Comparison of ENCODE assay signal across 15 cellular contexts in genomic region chr20:51597389-51598231, GRCh38. TPM values are rescaled to one million over a fixed set of nuclear protein-coding genes. Genes with fewer than 3 reads are reported as not detected.
DNase-seq lines count a peak whose midpoint lies in the region; ATAC-seq and TF ChIP-seq lines count a peak whose summit lies in the region.
"Had no signal": no experiment of that assay in that cellular context is flagged by ENCODE, and none has a peak within 500 bp of the region (broad histone marks: within the 10 kb centered on the region; RNA-seq: fewer than 3 reads in every experiment).

No MANE protein-coding gene starts in this region.

- no peak for TF ChIP-seq EP300 in suprapubic skin (IDR thresholded peaks at IDR 0.05)

- TF ChIP-seq CTCF in WTC11 (IDR thresholded peaks at IDR 0.05): no peak
- no peak for TF ChIP-seq CTCF in suprapubic skin (IDR thresholded peaks at IDR 0.05)
- no peak for TF ChIP-seq CTCF in GM20000 (IDR thresholded peaks at IDR 0.05; ENCODE audit: extremely low read depth, missing control alignments)

- no peak overlapping the region for H3K4me3 Mint-ChIP-seq in activated CD4-positive, alpha-beta memory T cell treated with anti-CD3 and anti-CD28 coated beads for 36 hours
- H3K4me3 Mint-ChIP-seq in activated CD4-positive, alpha-beta memory T cell treated with anti-CD3 and anti-CD28 coated beads, Interleukin-2, amount 10 ng/mL, durations not matched to agents 7 days and 5 days: no peak overlapping the region
- peak overlapping the region; percentile 10; the same call in 1 of the 2 replicates for H3K4me3 Mint-ChIP-seq in WTC11

- H3K4me3 ChIP-seq in iPS-20b (ENCODE audit: low read length) (0 out of 2 replicates have a peak overlapping the region, but pooled peaks have one; percentile 24), suprapubic skin (no peak overlapping the region)
- H3K4me3 ChIP-seq: A549 had no signal

- no peak for ATAC-seq in WTC11
- ATAC-seq in GM19395 (IDR thresholded peaks at IDR 0.05; ENCODE audit: unreplicated experiment): no peak
- ATAC-seq: A549, Panc1, Right ventricle myocardium inferior had no signal

- H3K4me1 Mint-ChIP-seq in activated CD4-positive, alpha-beta memory T cell treated with anti-CD3 and anti-CD28 coated beads for 36 hours (ENCODE audit: low read depth): peaks cover 61% of the 10 kb centered on the region
- H3K4me1 Mint-ChIP-seq in activated CD4-positive, alpha-beta memory T cell treated with anti-CD3 and anti-CD28 coated beads, Interleukin-2, amount 10 ng/mL, durations not matched to agents 7 days and 5 days: peaks cover 30% of the 10 kb centered on the region
- peaks cover 38% of the 10 kb centered on the region for H3K4me1 Mint-ChIP-seq in WTC11

- H3K36me3 Mint-ChIP-seq in activated CD4-positive, alpha-beta memory T cell treated with anti-CD3 and anti-CD28 coated beads for 36 hours: no peaks in the 10 kb centered on the region
- no peaks in the 10 kb centered on the region for H3K36me3 Mint-ChIP-seq in activated CD4-positive, alpha-beta memory T cell treated with anti-CD3 and anti-CD28 coated beads, Interleukin-2, amount 10 ng/mL, durations not matched to agents 7 days and 5 days (ENCODE audit: low read depth)
- no peaks in the 10 kb centered on the region for H3K36me3 Mint-ChIP-seq in WTC11

- H3K27ac ChIP-seq in iPS-20b (ENCODE audit: low read length) (no peak overlapping the region), suprapubic skin (no peak overlapping the region)
- H3K27ac ChIP-seq: A549 had no signal

- H3K9me3 ChIP-seq in iPS-20b (ENCODE audit: insufficient read depth, low read depth, low read length) (no peaks in the 10 kb centered on the region), suprapubic skin (no peaks in the 10 kb centered on the region)
- H3K9me3 ChIP-seq: A549 had no signal

- peaks cover 23% of the 10 kb centered on the region for H3K4me1 ChIP-seq in iPS-20b (ENCODE audit: insufficient read depth, low read length)
- H3K4me1 ChIP-seq in suprapubic skin: peaks cover 25% of the 10 kb centered on the region

- peaks cover 13% of the 10 kb centered on the region for H3K27me3 Mint-ChIP-seq in activated CD4-positive, alpha-beta memory T cell treated with anti-CD3 and anti-CD28 coated beads for 36 hours
- H3K27me3 Mint-ChIP-seq in activated CD4-positive, alpha-beta memory T cell treated with anti-CD3 and anti-CD28 coated beads, Interleukin-2, amount 10 ng/mL, durations not matched to agents 7 days and 5 days: peaks cover 15% of the 10 kb centered on the region
- H3K27me3 Mint-ChIP-seq in WTC11 (ENCODE audit: low read depth): no peaks in the 10 kb centered on the region; the same call in 1 of the 2 replicates

- H3K9ac ChIP-seq in iPS-20b (ENCODE audit: low read depth, low read length): peak overlapping the region; percentile 34; the same call in 1 of the 2 replicates

- CTCF ChIA-PET in activated CD4-positive, alpha-beta memory T cell treated with anti-CD3 and anti-CD28 coated beads for 36 hours (lab: Charles Lee): interaction anchor here (0.5 to 5.5 kb wide), 10 partner anchors 12 to 241 kb away, joined by 3 to 53 read pairs (median 16); partner anchors contain the start of gene NFATC2
- CTCF ChIA-PET in activated CD4-positive, alpha-beta memory T cell treated with anti-CD3 and anti-CD28 coated beads, Interleukin-2, amount 10 ng/mL, durations not matched to agents 7 days and 5 days (lab: Charles Lee): interaction anchor here (1.1 to 5.3 kb wide), 4 partner anchors 116 to 610 kb away, joined by 3 to 74 read pairs (median 25); no protein-coding TSS in a partner anchor
- CTCF ChIA-PET in WTC11 (lab: Charles Lee): interaction anchor here (0.8 to 4.9 kb wide), 12 partner anchors 9 to 611 kb away, joined by 3 to 100 read pairs (median 4); partner anchors contain the start of gene NFATC2

- H3K27me3 ChIP-seq in iPS-20b (ENCODE audit: insufficient read depth, low read length): no peaks in the 10 kb centered on the region
- H3K27me3 ChIP-seq in suprapubic skin: no peaks in the 10 kb centered on the region

- H3K27ac Mint-ChIP-seq in activated CD4-positive, alpha-beta memory T cell treated with anti-CD3 and anti-CD28 coated beads for 36 hours: no peak overlapping the region
- no peak overlapping the region for H3K27ac Mint-ChIP-seq in activated CD4-positive, alpha-beta memory T cell treated with anti-CD3 and anti-CD28 coated beads, Interleukin-2, amount 10 ng/mL, durations not matched to agents 7 days and 5 days
- no peak overlapping the region for H3K27ac Mint-ChIP-seq in WTC11

- POLR2A ChIA-PET in activated CD4-positive, alpha-beta memory T cell treated with anti-CD3 and anti-CD28 coated beads for 36 hours (lab: Charles Lee): interaction anchor here (0.8 to 1.6 kb wide), 5 partner anchors 11 to 197 kb away, joined by 3 to 4 read pairs (median 3); no protein-coding TSS in a partner anchor
- POLR2A ChIA-PET in activated CD4-positive, alpha-beta memory T cell treated with anti-CD3 and anti-CD28 coated beads, Interleukin-2, amount 10 ng/mL, durations not matched to agents 7 days and 5 days (lab: Charles Lee): interaction anchor here (0.7 to 1.9 kb wide), 4 partner anchors 11 to 211 kb away, joined by 3 to 4 read pairs (median 3); partner anchors contain the start of gene NFATC2
- POLR2A ChIA-PET in WTC11 (lab: Charles Lee): no interaction called here

- no peak for TF ChIP-seq POLR2A in suprapubic skin (IDR thresholded peaks at IDR 0.05)

- H3K9me3 Mint-ChIP-seq in activated CD4-positive, alpha-beta memory T cell treated with anti-CD3 and anti-CD28 coated beads for 36 hours: no peaks in the 10 kb centered on the region
- H3K9me3 Mint-ChIP-seq in activated CD4-positive, alpha-beta memory T cell treated with anti-CD3 and anti-CD28 coated beads, Interleukin-2, amount 10 ng/mL, durations not matched to agents 7 days and 5 days: no peaks in the 10 kb centered on the region
- no peaks in the 10 kb centered on the region; the same call in 1 of the 2 replicates for H3K9me3 Mint-ChIP-seq in WTC11

- no peaks in the 10 kb centered on the region for H3K36me3 ChIP-seq in iPS-20b (ENCODE audit: insufficient read depth, low read depth, low read length)
- peaks cover 12% of the 10 kb centered on the region for H3K36me3 ChIP-seq in suprapubic skin

- WGBS in suprapubic skin: 44% methylated on average over 7 of the region's 7 CpGs

- peak; percentile 53 for DNase-seq in activated CD4-positive, alpha-beta memory T cell treated with anti-CD3 and anti-CD28 coated beads for 36 hours
- no peak for DNase-seq in activated CD4-positive, alpha-beta memory T cell treated with anti-CD3 and anti-CD28 coated beads, Interleukin-2, amount 10 ng/mL, durations not matched to agents 7 days and 5 days
- peak; percentile 50 for DNase-seq in ELF-1 (ENCODE audit: low read depth, low spot score)
- no peak for DNase-seq in WTC11 (ENCODE audit: low spot score)
- DNase-seq in suprapubic skin (ENCODE audit: low spot score in 2 of 2): no peak
- no peak for DNase-seq in GM20000 (ENCODE audit: low spot score)
- DNase-seq: KG1, NCI-H1092, NCI-H2227 treated with DMSO at 0.1 percent for 48 hours, NCI-H526 had no signal

- intact Hi-C loops in activated CD4-positive, alpha-beta memory T cell treated with anti-CD3 and anti-CD28 coated beads for 36 hours (cut with micrococcal nuclease): loop anchor here (1.0 to 5.0 kb wide), 4 partner anchors 11 to 117 kb away; no protein-coding TSS in a partner anchor

TF ChIP-seq in WTC11, 78 proteins besides CTCF, POLR2A, EP300 and RAD21 (continues in another document):
- TF ChIP-seq HMGXB4 (CRISPR knock-in tag; IDR thresholded peaks at IDR 0.05): no peak
- TF ChIP-seq TEAD4 (CRISPR knock-in tag; IDR thresholded peaks at IDR 0.05): no peak
- no peak for TF ChIP-seq NR1H2 (CRISPR knock-in tag; IDR thresholded peaks at IDR 0.05)
- TF ChIP-seq FOXP4 (CRISPR knock-in tag; IDR thresholded peaks at IDR 0.05): no peak
- TF ChIP-seq MLX (CRISPR knock-in tag; IDR thresholded peaks at IDR 0.05): no peak

RNA-seq across cellular contexts. Expression of gene NFATC2, which starts 55.1 kb away (rescaled TPM):
- total RNA-seq in activated CD4-positive, alpha-beta memory T cell treated with anti-CD3 and anti-CD28 coated beads for 36 hours: 10 to 100 TPM; 35.8 to 36.5 TPM
- total RNA-seq in activated CD4-positive, alpha-beta memory T cell treated with anti-CD3 and anti-CD28 coated beads, Interleukin-2, amount 10 ng/mL, durations not matched to agents 7 days and 5 days: 10 to 100 TPM; 53.3 to 56.9 TPM
- total RNA-seq in WTC11 (2021) (1.7 to 3.0 TPM (median 2.3 TPM) in 3 replicates), suprapubic skin (10 to 100 TPM in 2 of 4 donors, 1 to 10 TPM in 2; 5.4 to 15.7 (median 8.4) TPM)

Comparison
In these comparisons a context has a peak if more than half of its experiments do, and no peak if none do; other contexts are left out.
1. DNase-seq: peak in activated CD4-positive, alpha-beta memory T cell treated with anti-CD3 and anti-CD28 coated beads for 36 hours (single experiment) and ELF-1 (single experiment); none in activated CD4-positive, alpha-beta memory T cell treated with anti-CD3 and anti-CD28 coated beads, Interleukin-2, amount 10 ng/mL, durations not matched to agents 7 days and 5 days (single experiment), WTC11 (single experiment), suprapubic skin (0 of 2) and GM20000 (single experiment).